In genomic region chrX:21993265-21993664, GRCh38 we compare ENCODE assay signal across 10 cellular contexts. TPM values are rescaled to one million over a fixed set of nuclear protein-coding genes. Genes with fewer than 3 reads are reported as not detected.
DNase-seq lines count a peak whose midpoint lies in the region; ATAC-seq and TF ChIP-seq lines count a peak whose summit lies in the region.
"Had no signal": no experiment of that assay in that cellular context is flagged by ENCODE, and none has a peak within 500 bp of the region (broad histone marks: within the 10 kb centered on the region; RNA-seq: fewer than 3 reads in every experiment).

No MANE protein-coding gene starts in this region.

- H3K36me3 ChIP-seq in left lung, result peaks cover 0 to 4% of the 10 kb centered on the region in 2 donors

- TF ChIP-seq CTCF in left lung (IDR thresholded peaks at IDR 0.05), result no peak

- peak; percentile 83 for ATAC-seq in GM18511 (IDR thresholded peaks at IDR 0.05; ENCODE audit: unreplicated experiment)
- ATAC-seq in GM21723 (IDR thresholded peaks at IDR 0.05; ENCODE audit: unreplicated experiment), result peak; percentile 79
- peak; percentile 80 for ATAC-seq in HG03575 (IDR thresholded peaks at IDR 0.05; ENCODE audit: extremely low read depth, insufficient number of reproducible peaks, low FRiP score, unreplicated experiment)
- peak; percentile 68 for ATAC-seq in left lung

- H3K27me3 ChIP-seq in left lung, result no peaks in the 10 kb centered on the region

- H3K4me3 ChIP-seq in left lung, result no peak overlapping the region

- peak overlapping the region; percentile 48 to 91 for H3K27ac ChIP-seq in left lung

- H3K9me3 ChIP-seq in left lung, result no peaks in the 10 kb centered on the region

- DNase-seq in left lung, result peak; percentile 65 to 68
- no peak for DNase-seq in NCI-H345 treated with DMSO at 0.1 percent for 48 hours (lab: John Stamatoyannopoulos, UW; ENCODE audit: unreplicated experiment)
- DNase-seq in KG1 (lab: John Stamatoyannopoulos, UW), result no peak
- DNase-seq in activated CD4-positive, alpha-beta T cell treated with anti-CD3 and anti-CD28 coated beads for 1 hour, result no peak
- DNase-seq in dermis blood vessel endothelial cell, result no peak
- DNase-seq: activated gamma-delta T cell treated with Interleukin-2 at 50 U/mL for 16 hours, NCI-H2107 had no signal

- no peaks in the 10 kb centered on the region for H3K4me1 ChIP-seq in left lung

- intact Hi-C loops in left lung (cut with DNase I), result no loop called here

RNA-seq across cellular contexts. Expression of gene PHEX, which starts 38.9 kb away (rescaled TPM):
- 1 to 10 TPM; 4.2 to 5.8 TPM for total RNA-seq in left lung
- total RNA-seq in dermis blood vessel endothelial cell, result under 0.01 and 0.37 TPM in 2 replicates

RNA-seq across cellular contexts. Expression of gene SMS, which starts 52.8 kb away (rescaled TPM):
- 10 to 100 TPM; 68.6 to 80.4 TPM for total RNA-seq in left lung
- 117 and 166 TPM in 2 replicates for total RNA-seq in dermis blood vessel endothelial cell

Comparison
In these comparisons a context has a peak if more than half of its experiments do, and no peak if none do; other contexts are left out.
1. DNase-seq: peak in left lung (2 of 2); none in NCI-H345 treated with DMSO at 0.1 percent for 48 hours (single experiment), KG1 (single experiment), activated CD4-positive, alpha-beta T cell treated with anti-CD3 and anti-CD28 coated beads for 1 hour (single experiment) and dermis blood vessel endothelial cell (single experiment).
2. Peak in every context shown above with its lines, with median percentiles within 50 percentile points of each other: ATAC-seq.